25 cellular contexts compared by ENCODE assay signal in the genomic region with DNA sequence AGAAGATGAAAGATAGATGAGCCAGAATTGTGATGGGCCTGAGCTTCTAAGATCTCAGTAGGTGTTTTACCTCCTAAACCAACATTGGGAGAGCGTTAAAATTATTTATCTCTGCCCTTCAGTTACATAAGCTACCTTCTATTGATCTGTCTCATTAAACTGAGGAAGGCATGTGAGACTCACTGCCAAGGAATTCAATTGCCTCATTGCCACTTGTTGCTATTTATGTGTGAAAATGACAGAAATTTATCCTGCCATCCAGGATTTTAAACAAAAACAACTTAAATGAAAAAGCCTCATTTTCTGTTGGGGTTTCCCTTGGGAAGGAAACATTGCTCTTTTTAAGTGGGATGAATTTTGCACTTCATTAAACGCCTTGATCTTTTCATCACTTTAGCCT.
"Had no signal": no experiment of that assay in that cellular context is flagged by ENCODE, and none has a peak within 500 bp of the region (broad histone marks: within the 10 kb centered on the region; RNA-seq: fewer than 3 reads in every experiment).

No MANE protein-coding gene starts in this region.

- H3K9me3 ChIP-seq: body of pancreas, suprapubic skin, transverse colon, uterus had no signal

- H3K27me3 Mint-ChIP-seq: activated naive CD8-positive, alpha-beta T cell; effector memory CD8-positive, alpha-beta T cell; naive B cell; progenitor cell of endocrine pancreas; stimulated activated naive CD8-positive, alpha-beta T cell treated with anti-CD3 and anti-CD28 coated beads, Interleukin-15, amount 100 ng/mL, for 72 hours had no signal

- ATAC-seq: body of pancreas; effector memory CD8-positive, alpha-beta T cell; left ventricle myocardium superior; mucosa of descending colon; stimulated activated naive CD8-positive, alpha-beta T cell treated with anti-CD3 and anti-CD28 coated beads, Interleukin-15, amount 100 ng/mL, for 72 hours; WTC11 had no signal

- DNase-seq: activated CD4-positive, alpha-beta memory T cell treated with anti-CD3 and anti-CD28 coated beads for 36 hours; activated CD4-positive, alpha-beta T cell treated with anti-CD3 and anti-CD28 coated beads for 4 hours; activated T-cell treated with anti-CD3 and anti-CD28 coated beads for 4 hours; body of pancreas; caudate nucleus; effector memory CD8-positive, alpha-beta T cell; foreskin keratinocyte; left ventricle myocardium superior; mucosa of descending colon; naive B cell; small intestine; stimulated activated CD4-positive, alpha-beta T cell treated with anti-CD3 and anti-CD28 coated beads, Interleukin-15, amount 100 ng/mL, for 24 hours; stimulated activated CD4-positive, alpha-beta T cell treated with anti-CD3 and anti-CD28 coated beads, Interleukin-2, amount 100 ng/mL, for 48 hours; stimulated activated naive CD8-positive, alpha-beta T cell treated with anti-CD3 and anti-CD28 coated beads, Interleukin-15, amount 100 ng/mL, for 72 hours; transverse colon; uterus had no signal

- H3K4me1 ChIP-seq: body of pancreas, neural progenitor cell, right atrium auricular region, suprapubic skin, transverse colon, uterus had no signal

- FAIRE-seq: small intestine, TTC549 had no signal

- H3K36me3 Mint-ChIP-seq: activated CD4-positive, alpha-beta memory T cell treated with anti-CD3 and anti-CD28 coated beads for 36 hours; activated naive CD8-positive, alpha-beta T cell; neural progenitor cell; WTC11 had no signal

- H3K9ac ChIP-seq: neural progenitor cell had no signal

- H3K27ac Mint-ChIP-seq: activated CD4-positive, alpha-beta memory T cell treated with anti-CD3 and anti-CD28 coated beads for 36 hours; activated naive CD8-positive, alpha-beta T cell; activated T-helper 1 cell treated with anti-CD3 and anti-CD28 coated beads, Interleukin-12 subunit alpha, Interleukin-12 subunit beta, Interleukin-2, Interleukin-4 antibody, amounts not matched to agents 30 ng/mL and 10 ng/mL and 1 ng/mL, durations not matched to agents 14 hours and 24 hours and 36 hours; effector memory CD8-positive, alpha-beta T cell; naive B cell; neural progenitor cell; progenitor cell of endocrine pancreas; stimulated activated naive CD8-positive, alpha-beta T cell treated with anti-CD3 and anti-CD28 coated beads, Interleukin-15, amount 100 ng/mL, for 72 hours; T-helper 2 cell treated with Interferon-gamma antibody and Interleukin-4, amounts not matched to agents 5 μg/mL and 100 μg/mL, for 36 hours; WTC11 had no signal

- H3K27ac ChIP-seq: body of pancreas, foreskin keratinocyte, neural progenitor cell, right atrium auricular region, suprapubic skin, transverse colon, uterus had no signal

- H3K4me3 Mint-ChIP-seq: activated CD4-positive, alpha-beta memory T cell treated with anti-CD3 and anti-CD28 coated beads for 36 hours; activated naive CD8-positive, alpha-beta T cell; activated T-helper 1 cell treated with anti-CD3 and anti-CD28 coated beads, Interleukin-12 subunit alpha, Interleukin-12 subunit beta, Interleukin-2, Interleukin-4 antibody, amounts not matched to agents 30 ng/mL and 10 ng/mL and 1 ng/mL, durations not matched to agents 14 hours and 24 hours and 36 hours; effector memory CD8-positive, alpha-beta T cell; naive B cell; neural progenitor cell; stimulated activated naive CD8-positive, alpha-beta T cell treated with anti-CD3 and anti-CD28 coated beads, Interleukin-15, amount 100 ng/mL, for 72 hours; T-helper 2 cell treated with Interferon-gamma antibody and Interleukin-4, amounts not matched to agents 5 μg/mL and 100 μg/mL, for 36 hours; WTC11 had no signal

- H3K4me2 ChIP-seq: neural progenitor cell had no signal

- H3K36me3 ChIP-seq: neural progenitor cell, right atrium auricular region, suprapubic skin, transverse colon, uterus had no signal

- H3K4me1 Mint-ChIP-seq: naive B cell; neural progenitor cell; stimulated activated naive CD8-positive, alpha-beta T cell treated with anti-CD3 and anti-CD28 coated beads, Interleukin-15, amount 100 ng/mL, for 72 hours had no signal

- H3K27me3 ChIP-seq: body of pancreas, foreskin keratinocyte, neural progenitor cell, right atrium auricular region, suprapubic skin, transverse colon, uterus had no signal

- H3K4me3 ChIP-seq: body of pancreas, mucosa of descending colon, neural progenitor cell, right atrium auricular region, suprapubic skin, transverse colon, uterus had no signal
